ENCODE assay signal across 15 cellular contexts in the genomic region with DNA sequence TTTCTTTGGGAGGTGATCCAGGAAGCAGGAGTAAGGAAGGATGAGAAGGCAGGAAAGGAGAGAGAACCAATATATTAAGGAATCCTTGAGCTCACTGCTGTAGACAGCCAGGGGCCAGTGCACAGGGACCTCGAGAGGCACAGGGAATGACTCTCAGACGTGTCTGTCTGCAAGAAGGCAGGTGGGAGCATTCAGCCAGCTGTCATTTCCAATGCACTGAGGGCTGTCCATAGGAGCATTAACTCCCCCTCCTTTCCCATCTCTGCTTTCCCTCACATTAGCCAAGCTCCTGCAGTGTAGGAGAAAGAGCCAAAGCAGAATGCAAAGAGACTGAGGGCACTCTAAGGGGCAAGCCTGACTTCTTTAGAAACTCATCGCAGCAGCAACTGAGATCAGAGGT.
DNase-seq lines count a peak whose midpoint lies in the region; TF ChIP-seq lines count a peak whose summit lies in the region.
"Had no signal": no experiment of that assay in that cellular context is flagged by ENCODE, and none has a peak within 500 bp of the region (broad histone marks: within the 10 kb centered on the region; RNA-seq: fewer than 3 reads in every experiment).

No MANE protein-coding gene starts in this region.

- DNase-seq in NCI-H524 (lab: John Stamatoyannopoulos, UW), result peak; percentile 70 to 92
- DNase-seq in WERI-Rb-1, result peak; percentile 8
- no peak for DNase-seq in mesenchymal stem cell
- peak; percentile 11 for DNase-seq in skeletal muscle cell (ENCODE audit: low read depth)
- no peak for DNase-seq in DMS79 treated with DMSO at 0.1 percent for 48 hours (lab: John Stamatoyannopoulos, UW)
- DNase-seq in uterus, result no peak
- no peak for DNase-seq in stimulated activated CD4-positive, alpha-beta T cell treated with anti-CD3 and anti-CD28 coated beads, Interleukin-1b, Interleukin-23, amount 100 ng/mL, for 48 hours
- DNase-seq: 8988T; Calu3; CD4-positive, CD25-positive, alpha-beta regulatory T cell; DMS 273 treated with DMSO at 0.1 percent for 48 hours; H7 had no signal

- no peak overlapping the region for H2BK15ac ChIP-seq in mesenchymal stem cell (ENCODE audit: low read depth, poor library complexity, severe bottlenecking)

- H3K9me3 ChIP-seq in WERI-Rb-1 (ENCODE audit: severe bottlenecking) (no peaks in the 10 kb centered on the region), mesenchymal stem cell (ENCODE audit: control insufficient read depth, low read length) (peaks cover 11% of the 10 kb centered on the region), uterus (peaks cover 0 to 3% of the 10 kb centered on the region in 2 donors)

- H3K4me2 ChIP-seq in mesenchymal stem cell (ENCODE audit: low read length, poor library complexity, severe bottlenecking), result no peak overlapping the region
- H3K4me2 ChIP-seq: BLaER1 treated with 17β-estradiol and CSF1 and Interleukin-3, amounts not matched to agents 10 nM and 100 nM; GM23338 had no signal

- no peak for TF ChIP-seq POLR2A in uterus (IDR thresholded peaks at IDR 0.05)

- H3K4ac ChIP-seq in mesenchymal stem cell (ENCODE audit: low read depth in 1 of 2, low read length in 2 of 2), result no peak overlapping the region

- no peak overlapping the region for H2AK5ac ChIP-seq in mesenchymal stem cell (ENCODE audit: low read length, severe bottlenecking)

- 79% methylated on average over 3 of the region's 3 CpGs for WGBS in mesenchymal stem cell

- intact Hi-C loops in uterus (cut with DNase I; ENCODE audit: low total_unique reads), result no loop called here

- H4K8ac ChIP-seq in mesenchymal stem cell (ENCODE audit: low read length), result no peak overlapping the region

- H3K27ac ChIP-seq in WERI-Rb-1, result no peak overlapping the region
- H3K27ac ChIP-seq in mesenchymal stem cell (ENCODE audit: low read length, poor library complexity, severe bottlenecking), result no peak overlapping the region
- H3K27ac ChIP-seq in uterus, result no peak overlapping the region
- H3K27ac ChIP-seq: BLaER1 treated with 17β-estradiol and CSF1 and Interleukin-3, amounts not matched to agents 10 nM and 100 nM had no signal

- no peak overlapping the region for H2BK120ac ChIP-seq in mesenchymal stem cell (ENCODE audit: low read depth, low read length)

- peak overlapping the region; percentile 53 for H4K91ac ChIP-seq in mesenchymal stem cell (ENCODE audit: low read length)

- H3K4me3 ChIP-seq in WERI-Rb-1 (ENCODE audit: low read depth, low read length) (no peak overlapping the region), mesenchymal stem cell (ENCODE audit: insufficient read depth in 1 of 2, low read depth in 1 of 2, low read length in 2 of 2) (no peak overlapping the region), skeletal muscle cell (ENCODE audit: low read depth, low read length) (no peak overlapping the region), uterus (no peak overlapping the region)
- H3K4me3 ChIP-seq: BLaER1 treated with 17β-estradiol and CSF1 and Interleukin-3, amounts not matched to agents 10 nM and 100 nM; GM12878; GM23338 had no signal

- H3K4me1 ChIP-seq in mesenchymal stem cell (ENCODE audit: control insufficient read depth, insufficient read depth, low read depth, low read length), result no peaks in the 10 kb centered on the region
- no peaks in the 10 kb centered on the region for H3K4me1 ChIP-seq in uterus
- H3K4me1 ChIP-seq: BLaER1 treated with 17β-estradiol and CSF1 and Interleukin-3, amounts not matched to agents 10 nM and 100 nM had no signal

- H3K79me1 ChIP-seq in mesenchymal stem cell (replicated peaks; ENCODE audit: low read length, poor library complexity, severe bottlenecking), result peaks cover 19% of the 10 kb centered on the region

- no peak overlapping the region for H3K9ac ChIP-seq in mesenchymal stem cell (ENCODE audit: low read length)
- H3K9ac ChIP-seq: BLaER1 treated with 17β-estradiol and CSF1 and Interleukin-3, amounts not matched to agents 10 nM and 100 nM had no signal

- no peak overlapping the region for H3K14ac ChIP-seq in mesenchymal stem cell (ENCODE audit: low read length in 2 of 2)

- no peak overlapping the region for H3K18ac ChIP-seq in mesenchymal stem cell (ENCODE audit: low read depth in 1 of 2, low read length in 2 of 2)

- H2AFZ ChIP-seq in mesenchymal stem cell (ENCODE audit: low read depth, low read length), result no peak overlapping the region
- H2AFZ ChIP-seq: GM23338 had no signal

- TF ChIP-seq CTCF in WERI-Rb-1 (IDR thresholded peaks at IDR 0.05; ENCODE audit: low read depth, low read length), result no peak
- TF ChIP-seq CTCF in uterus (IDR thresholded peaks at IDR 0.05), result no peak

- H2BK12ac ChIP-seq in mesenchymal stem cell (ENCODE audit: low read length in 2 of 2), result no peak overlapping the region

- no peak overlapping the region for H3K23ac ChIP-seq in mesenchymal stem cell (ENCODE audit: low read length in 2 of 2)

- H2BK5ac ChIP-seq in mesenchymal stem cell (ENCODE audit: low read depth, low read length, poor library complexity, severe bottlenecking), result no peak overlapping the region

- no peaks in the 10 kb centered on the region for H3K36me3 ChIP-seq in WERI-Rb-1
- no peaks in the 10 kb centered on the region for H3K36me3 ChIP-seq in mesenchymal stem cell (ENCODE audit: control insufficient read depth in 1 of 2, insufficient read depth in 2 of 2, low read depth in 1 of 2, low read length in 2 of 2)
- no peaks in the 10 kb centered on the region for H3K36me3 ChIP-seq in uterus
- H3K36me3 ChIP-seq: BLaER1 treated with 17β-estradiol and CSF1 and Interleukin-3, amounts not matched to agents 10 nM and 100 nM had no signal

- H3K27me3 ChIP-seq in WERI-Rb-1 (ENCODE audit: insufficient read depth, low read depth, severe bottlenecking) (no peaks in the 10 kb centered on the region), mesenchymal stem cell (ENCODE audit: control insufficient read depth in 1 of 2, insufficient read depth in 1 of 2, low read length in 2 of 2) (peaks cover 0 to under 1% of the 10 kb centered on the region in 2 experiments), uterus (no peaks in the 10 kb centered on the region)
- H3K27me3 ChIP-seq: BLaER1 treated with 17β-estradiol and CSF1 and Interleukin-3, amounts not matched to agents 10 nM and 100 nM had no signal

Comparison
In these comparisons a context has a peak if more than half of its experiments do, and no peak if none do; other contexts are left out.
1. DNase-seq: peak in NCI-H524 (2 of 2), WERI-Rb-1 (single experiment) and skeletal muscle cell (single experiment); none in mesenchymal stem cell (single experiment), DMS79 treated with DMSO at 0.1 percent for 48 hours (single experiment), uterus (0 of 2) and stimulated activated CD4-positive, alpha-beta T cell treated with anti-CD3 and anti-CD28 coated beads, Interleukin-1b, Interleukin-23, amount 100 ng/mL, for 48 hours (single experiment).